ENCODE assay signal across 21 cellular contexts in genomic region chrX:100609591-100609990, GRCh38. TPM values are rescaled to one million over a fixed set of nuclear protein-coding genes. Genes with fewer than 3 reads are reported as not detected.
A peak's percentile ranks its signal among the peaks of the same experiment; 100 is the strongest.
DNase-seq lines count a peak whose midpoint lies in the region; ATAC-seq, FAIRE-seq and TF ChIP-seq lines count a peak whose summit lies in the region.
"Had no signal": no experiment of that assay in that cellular context is flagged by ENCODE, and none has a peak within 500 bp of the region (broad histone marks: within the 10 kb centered on the region; RNA-seq: fewer than 3 reads in every experiment).

No MANE protein-coding gene starts in this region.

- DNase-seq in HAP-1 (ENCODE audit: low spot score in 2 of 2) (peak; percentile 21 to 94), RKO (ENCODE audit: low spot score) (peak; percentile 12), fibroblast of mammary gland (ENCODE audit: low read depth) (no peak), pancreas (no peak), right atrium auricular region (ENCODE audit: low spot score) (no peak), activated T-cell treated with anti-CD3 and anti-CD28 coated beads for 4 hours (no peak), NOMO-1 treated with dmso at 0.1 percent for 144 hours (lab: John Stamatoyannopoulos, UW; ENCODE audit: unreplicated experiment) (no peak)
- DNase-seq: activated CD4-positive, CD25-positive, alpha-beta regulatory T cell; activated gamma-delta T cell; DMS79 treated with DMSO at 0.1 percent for 48 hours; foreskin keratinocyte; immature natural killer cell; NCI-H1694; NCI-H510A treated with DMSO at 0.1 percent for 48 hours; nucleus accumbens had no signal

- peak; percentile 26 for FAIRE-seq in pancreas (lab: Jason Lieb, UNC)
- FAIRE-seq: RCC 7860 had no signal

- H3K4me3 ChIP-seq in HAP-1 (no peak overlapping the region), fibroblast of mammary gland (ENCODE audit: control insufficient read depth, low read depth, low read length) (no peak overlapping the region), pancreas (no peak overlapping the region), right atrium auricular region (no peak overlapping the region)
- H3K4me3 ChIP-seq: BLaER1 treated with 17β-estradiol and CSF1 and Interleukin-3, amounts not matched to agents 10 nM and 100 nM had no signal

- peak; percentile 1 for TF ChIP-seq CTCF in fibroblast of mammary gland (conservative IDR thresholded peaks at IDR 0.05; ENCODE audit: control insufficient read depth, insufficient read depth, low read depth, low read length)
- no peak for TF ChIP-seq CTCF in pancreas (IDR thresholded peaks at IDR 0.05)
- peak in 1 of 2 donors; percentile 23 for TF ChIP-seq CTCF in right atrium auricular region (IDR thresholded peaks at IDR 0.05)

- 12 to 13% methylated on average over 1 of the region's 1 CpG for WGBS in pancreas, 2 donors

- no peaks in the 10 kb centered on the region for H3K27me3 ChIP-seq in HAP-1 (ENCODE audit: low read depth)
- peaks cover 0 to 16% (median 0%) of the 10 kb centered on the region in 4 donors for H3K27me3 ChIP-seq in pancreas
- H3K27me3 ChIP-seq in right atrium auricular region, result no peaks in the 10 kb centered on the region
- H3K27me3 ChIP-seq: foreskin keratinocyte had no signal

- H3K4me1 ChIP-seq in HAP-1 (peaks cover 26% of the 10 kb centered on the region), pancreas (no peaks in the 10 kb centered on the region), right atrium auricular region (no peaks in the 10 kb centered on the region)
- H3K4me1 ChIP-seq: foreskin keratinocyte had no signal

- H3K27ac ChIP-seq in pancreas (no peak overlapping the region), right atrium auricular region (no peak overlapping the region)
- H3K27ac ChIP-seq: BLaER1 treated with 17β-estradiol and CSF1 and Interleukin-3, amounts not matched to agents 10 nM and 100 nM; foreskin keratinocyte; KMS-11 had no signal

- H3K36me3 ChIP-seq in HAP-1 (replicated peaks) (no peaks in the 10 kb centered on the region), pancreas (no peaks in the 10 kb centered on the region), right atrium auricular region (no peaks in the 10 kb centered on the region)
- H3K36me3 ChIP-seq: BLaER1 treated with 17β-estradiol and CSF1 and Interleukin-3, amounts not matched to agents 10 nM and 100 nM had no signal

- in situ Hi-C loops in HAP-1 (cut with MboI; ENCODE audit: low sequenced_read_pairs), result no loop called here

- ATAC-seq in pancreas, result no peak
- ATAC-seq: foreskin keratinocyte; stimulated activated memory B cell treated with anti-CD40 and anti-IgM and Interleukin-4, amounts not matched to agents 10 μg/mL and 1 μg/mL and 100 μg/mL, for 72 hours had no signal

- intact Hi-C loops in pancreas (cut with DNase I), result no loop called here

- H3K9me3 ChIP-seq in HAP-1 (no peaks in the 10 kb centered on the region), pancreas (no peaks in the 10 kb centered on the region), right atrium auricular region (no peaks in the 10 kb centered on the region)
- H3K9me3 ChIP-seq: BLaER1 treated with 17β-estradiol and CSF1 and Interleukin-3, amounts not matched to agents 10 nM and 100 nM had no signal

RNA-seq across cellular contexts. Expression of gene TNMD, which starts 24.9 kb away (rescaled TPM):
- total RNA-seq in pancreas (under 1 TPM in 1 of 6 donors, not detected in 5; 0.46 TPM), right atrium auricular region (1 to 10 TPM in 1 of 2 donors, not detected in 1; 1.3 TPM)
- under 1 TPM in 1 of 2 donors, not detected in 1; 0.61 TPM for polyA plus RNA-seq in pancreas
- total RNA-seq: foreskin keratinocyte; H4; T-helper 1 cell treated with Interleukin-12 subunit alpha and Interleukin-12 subunit beta and Interleukin-4 antibody, amounts not matched to agents 30 ng/mL and 1 ng/mL, for 36 hours had no signal
- polyA plus RNA-seq: foreskin keratinocyte, immature natural killer cell had no signal

RNA-seq across cellular contexts. Expression of gene TSPAN6, which starts 27.0 kb away (rescaled TPM):
- total RNA-seq in pancreas (10 to 100 TPM in 4 of 6 donors, 1 to 10 TPM in 2; 8.6 to 24.3 (median 12.1) TPM), right atrium auricular region (10 to 100 TPM in 1 of 2 donors, 1 to 10 TPM in 1; 7.5 to 12.0 TPM)
- polyA plus RNA-seq in pancreas, result 10 to 100 TPM; 11.4 to 22.8 TPM
- total RNA-seq: T-helper 1 cell treated with Interleukin-12 subunit alpha and Interleukin-12 subunit beta and Interleukin-4 antibody, amounts not matched to agents 30 ng/mL and 1 ng/mL, for 36 hours had no signal

RNA-seq across cellular contexts. Expression of gene SRPX2, which starts 34.4 kb away (rescaled TPM):
- total RNA-seq in pancreas, result 10 to 100 TPM in 1 of 6 donors, 1 to 10 TPM in 4, under 1 TPM in 1; 0.98 to 13.1 (median 3.6) TPM
- polyA plus RNA-seq in pancreas, result 1 to 10 TPM; 2.2 to 2.7 TPM
- total RNA-seq in right atrium auricular region, result 10 to 100 TPM; 14.9 to 15.3 TPM
- total RNA-seq: T-helper 1 cell treated with Interleukin-12 subunit alpha and Interleukin-12 subunit beta and Interleukin-4 antibody, amounts not matched to agents 30 ng/mL and 1 ng/mL, for 36 hours had no signal
- polyA plus RNA-seq: immature natural killer cell had no signal

Comparison
In these comparisons a context has a peak if more than half of its experiments do, and no peak if none do; other contexts are left out.
1. DNase-seq: peak in HAP-1 (2 of 2) and RKO (single experiment); none in fibroblast of mammary gland (single experiment), pancreas (0 of 6), right atrium auricular region (single experiment), activated T-cell treated with anti-CD3 and anti-CD28 coated beads for 4 hours (single experiment) and NOMO-1 treated with dmso at 0.1 percent for 144 hours (single experiment).